In the genomic region with DNA sequence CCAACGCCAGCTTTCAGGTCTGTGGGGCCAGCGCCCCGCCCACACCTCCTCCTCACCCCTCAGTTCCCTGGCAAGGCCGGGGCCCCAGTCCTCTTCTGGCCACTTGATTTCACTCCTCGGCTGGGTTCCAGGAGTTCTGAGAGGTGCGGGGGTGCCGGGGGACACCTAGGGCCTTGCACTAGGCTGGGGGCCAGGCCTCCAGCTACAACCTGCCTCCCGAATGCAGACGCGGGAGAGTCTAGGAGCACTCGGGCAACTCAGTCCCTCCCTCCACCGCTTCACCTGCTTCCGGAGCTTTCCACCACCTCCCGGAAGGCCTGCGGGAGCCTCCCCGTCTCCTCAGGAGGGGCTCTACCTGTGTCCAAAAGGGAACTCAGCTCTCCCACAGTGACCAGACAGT, we compare ENCODE assay signal across 16 cellular contexts. TPM values are rescaled to one million over a fixed set of nuclear protein-coding genes. Genes with fewer than 3 reads are reported as not detected.
A peak's percentile ranks its signal among the peaks of the same experiment; 100 is the strongest.
DNase-seq lines count a peak whose midpoint lies in the region; ATAC-seq and TF ChIP-seq lines count a peak whose summit lies in the region.
"Had no signal": no experiment of that assay in that cellular context is flagged by ENCODE, and none has a peak within 500 bp of the region (broad histone marks: within the 10 kb centered on the region; RNA-seq: fewer than 3 reads in every experiment).

No MANE protein-coding gene starts in this region.

- H3K9me3 ChIP-seq in neuronal stem cell (replicated peaks in 1 of 2; ENCODE audit: control insufficient read depth in 2 of 2, insufficient read depth in 1 of 2, low read depth in 1 of 2, low read length in 2 of 2) (no peaks in the 10 kb centered on the region), upper lobe of right lung (no peaks in the 10 kb centered on the region), ovary (no peaks in the 10 kb centered on the region)

- no peak for TF ChIP-seq EP300 in ovary (IDR thresholded peaks at IDR 0.05)

- H3K4ac ChIP-seq in neuronal stem cell (ENCODE audit: low read length) = no peak overlapping the region

- peaks cover 8% of the 10 kb centered on the region for H3K79me1 ChIP-seq in neuronal stem cell (ENCODE audit: low read depth, low read length)

- H3K36me3 ChIP-seq in neuronal stem cell (replicated peaks in 1 of 2; ENCODE audit: control insufficient read depth in 2 of 2, insufficient read depth in 2 of 2, low read length in 2 of 2) = peaks cover 14 to 20% of the 10 kb centered on the region in 2 donors
- H3K36me3 ChIP-seq in upper lobe of right lung = peaks cover 13% of the 10 kb centered on the region
- H3K36me3 ChIP-seq in ovary = no peaks in the 10 kb centered on the region

- TF ChIP-seq POLR2A in ovary (IDR thresholded peaks at IDR 0.05) = no peak

- H2BK12ac ChIP-seq in neuronal stem cell (ENCODE audit: low read length) = no peak overlapping the region

- peak overlapping the region; percentile 85 for H3K23ac ChIP-seq in neuronal stem cell (ENCODE audit: low read depth, low read length, poor library complexity)

- no peak overlapping the region for H3K9ac ChIP-seq in neuronal stem cell (ENCODE audit: low read depth, low read length, poor library complexity)

- no peak overlapping the region for H2AK5ac ChIP-seq in neuronal stem cell (ENCODE audit: low read depth, low read length)

- peak overlapping the region; percentile 65 for H4K8ac ChIP-seq in neuronal stem cell (ENCODE audit: low read depth, low read length)

- TF ChIP-seq CTCF in upper lobe of right lung (IDR thresholded peaks at IDR 0.05) (no peak), ovary (IDR thresholded peaks at IDR 0.05) (no peak)

- H3K27me3 ChIP-seq in neuronal stem cell (ENCODE audit: control insufficient read depth in 3 of 3, insufficient read depth in 3 of 3, low read depth in 1 of 3, low read length in 3 of 3) (no peaks in the 10 kb centered on the region), upper lobe of right lung (no peaks in the 10 kb centered on the region), ovary (no peaks in the 10 kb centered on the region)

- H3K14ac ChIP-seq in neuronal stem cell (ENCODE audit: low read length) = no peak overlapping the region

- H3K27ac ChIP-seq in angular gyrus (ENCODE audit: low read depth, low read length) (peak overlapping the region; percentile 76), neuronal stem cell (replicated peaks; ENCODE audit: low read length) (no peak overlapping the region), upper lobe of right lung (peak overlapping the region; percentile 63), ovary (no peak overlapping the region)
- H3K27ac ChIP-seq: 22Rv1 had no signal

- peak; percentile 55 for DNase-seq in Right ventricle myocardium inferior (ENCODE audit: missing footprints)
- no peak for DNase-seq in cardiac septum (ENCODE audit: low spot score)
- no peak for DNase-seq in neuronal stem cell (ENCODE audit: low spot score)
- peak; percentile 83 for DNase-seq in upper lobe of right lung
- no peak for DNase-seq in T-helper 2 cell
- no peak for DNase-seq in ovary
- DNase-seq: CD4-positive, alpha-beta T cell; EL; MV-4-11; NCI-H1417; NCI-H187 treated with DMSO at 0.1 percent for 48 hours; NCI-H526 treated with DMSO at 0.1 percent for 48 hours had no signal

- no peak overlapping the region for H2BK5ac ChIP-seq in neuronal stem cell (ENCODE audit: low read length)

- H2AFZ ChIP-seq in neuronal stem cell (ENCODE audit: low read length) = no peak overlapping the region

- WGBS in neuronal stem cell (ENCODE audit: extremely low coverage in 2 of 2, insufficient read length in 2 of 2, insufficient replicate concordance in 1 of 2), 2 donors = no CpG with 5 or more reads among the region's 16 CpGs
- 90 to 93% (median 93%) methylated on average over 16 of the region's 16 CpGs for WGBS in ovary, 3 donors

- H4K91ac ChIP-seq in neuronal stem cell (ENCODE audit: low read depth, low read length, poor library complexity) = no peak overlapping the region

- no peak overlapping the region for H3K4me2 ChIP-seq in neuronal stem cell (ENCODE audit: insufficient read depth, low read length, poor library complexity, severe bottlenecking)

- no peak overlapping the region for H3K18ac ChIP-seq in neuronal stem cell (ENCODE audit: low read length)

- H2BK120ac ChIP-seq in neuronal stem cell (ENCODE audit: low read depth, low read length) = peak overlapping the region; percentile 47

- H3K4me1 ChIP-seq in neuronal stem cell (ENCODE audit: control insufficient read depth in 2 of 2, insufficient read depth in 1 of 2, low read depth in 1 of 2, low read length in 2 of 2) = no peaks in the 10 kb centered on the region
- H3K4me1 ChIP-seq in upper lobe of right lung = peaks cover 5% of the 10 kb centered on the region
- no peaks in the 10 kb centered on the region for H3K4me1 ChIP-seq in ovary (ENCODE audit: insufficient read depth)

- ATAC-seq in Right ventricle myocardium inferior = no peak
- ATAC-seq in upper lobe of right lung = peak; percentile 62
- ATAC-seq in HG02973 (IDR thresholded peaks at IDR 0.05; ENCODE audit: unreplicated experiment) = no peak
- ATAC-seq: K562 had no signal

- H3K4me3 ChIP-seq in neuronal stem cell (ENCODE audit: low read length in 2 of 2) = no peak overlapping the region
- peak overlapping the region; percentile 19 for H3K4me3 ChIP-seq in upper lobe of right lung
- H3K4me3 ChIP-seq in ovary = no peak overlapping the region
- H3K4me3 ChIP-seq: K562 had no signal

- intact Hi-C loops in Right ventricle myocardium inferior (cut with DNase I) (no loop called here), cardiac septum (cut with DNase I) (no loop called here), upper lobe of right lung (cut with DNase I) (no loop called here), ovary (cut with DNase I) (no loop called here)

- H2BK15ac ChIP-seq in neuronal stem cell (ENCODE audit: low read length) = no peak overlapping the region

RNA-seq across cellular contexts. Expression of gene TNK2, which starts 35.6 kb away (rescaled TPM):
- 31.7 TPM for total RNA-seq in Right ventricle myocardium inferior
- total RNA-seq in cardiac septum = 48.3 TPM
- 21.3 TPM for polyA plus RNA-seq in neuronal stem cell (2013, experiment 1 of 2)
- 20.7 TPM for polyA plus RNA-seq in neuronal stem cell (2013, experiment 2 of 2)
- 58.8 TPM for total RNA-seq in upper lobe of right lung
- 10 to 100 TPM; 17.0 to 50.1 (median 36.7) TPM for total RNA-seq in ovary
- 10 to 100 TPM in 1 of 2 donors, 1 to 10 TPM in 1; 2.4 to 26.6 TPM for polyA plus RNA-seq in ovary

Comparison
In these comparisons a context has a peak if more than half of its experiments do, and no peak if none do; other contexts are left out.
1. DNase-seq: peak in Right ventricle myocardium inferior (single experiment) and upper lobe of right lung (single experiment); none in cardiac septum (single experiment), neuronal stem cell (single experiment), T-helper 2 cell (0 of 5) and ovary (0 of 5).
2. H3K27ac ChIP-seq: peak in angular gyrus (single experiment) and upper lobe of right lung (single experiment); none in neuronal stem cell (single experiment) and ovary (0 of 2).